Comparison of ENCODE assay signal across 20 cellular contexts in the genomic region with DNA sequence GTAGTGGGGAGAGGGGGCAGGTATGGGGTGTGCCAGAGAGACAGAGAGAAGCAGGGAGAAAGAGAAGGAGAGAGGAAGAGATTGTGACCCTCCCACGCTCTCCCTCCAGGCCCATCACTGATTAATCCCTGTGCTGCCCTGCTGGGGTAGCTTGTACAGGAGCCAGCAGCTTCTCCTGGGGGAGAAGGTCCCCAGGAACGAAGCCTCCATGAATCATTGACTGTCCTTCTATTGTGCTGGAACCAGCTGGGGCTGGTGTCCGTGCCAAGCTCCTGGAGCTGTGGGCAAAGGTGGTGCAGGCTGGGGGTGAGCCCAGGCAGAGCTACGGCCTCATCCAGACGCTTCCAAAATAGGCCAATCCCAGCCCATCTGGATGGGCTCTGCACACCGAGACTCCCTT. TPM values are rescaled to one million over a fixed set of nuclear protein-coding genes. Genes with fewer than 3 reads are reported as not detected.
DNase-seq lines count a peak whose midpoint lies in the region; ATAC-seq and TF ChIP-seq lines count a peak whose summit lies in the region.
"Had no signal": no experiment of that assay in that cellular context is flagged by ENCODE, and none has a peak within 500 bp of the region (broad histone marks: within the 10 kb centered on the region; RNA-seq: fewer than 3 reads in every experiment).

No MANE protein-coding gene starts in this region.

- no peak for ATAC-seq in upper lobe of right lung
- ATAC-seq in GM21529 (IDR thresholded peaks at IDR 0.05; ENCODE audit: unreplicated experiment) = no peak
- ATAC-seq: left colon, mucosa of descending colon had no signal

- H3K27ac Mint-ChIP-seq in osteocyte (ENCODE audit: unreplicated experiment) = no peak overlapping the region
- no peak overlapping the region for H3K27ac Mint-ChIP-seq in activated naive CD4-positive, alpha-beta T cell treated with anti-CD3 and anti-CD28 coated beads, Interleukin-2, amount 10 ng/mL, durations not matched to agents 7 days and 5 days

- H3K4me1 Mint-ChIP-seq in osteocyte (ENCODE audit: unreplicated experiment) = no peaks in the 10 kb centered on the region
- no peaks in the 10 kb centered on the region for H3K4me1 Mint-ChIP-seq in activated naive CD4-positive, alpha-beta T cell treated with anti-CD3 and anti-CD28 coated beads, Interleukin-2, amount 10 ng/mL, durations not matched to agents 7 days and 5 days

- H3K9me3 ChIP-seq in upper lobe of right lung = no peaks in the 10 kb centered on the region
- H3K9me3 ChIP-seq: ascending aorta, mucosa of descending colon, right lobe of liver had no signal

- peaks cover 3% of the 10 kb centered on the region for H3K4me1 ChIP-seq in upper lobe of right lung
- H3K4me1 ChIP-seq: ascending aorta, right lobe of liver had no signal

- no peak overlapping the region for H3K27ac ChIP-seq in upper lobe of right lung
- H3K27ac ChIP-seq: ascending aorta had no signal

- CTCF ChIA-PET in activated naive CD4-positive, alpha-beta T cell treated with anti-CD3 and anti-CD28 coated beads, Interleukin-2, amount 10 ng/mL, durations not matched to agents 7 days and 5 days (lab: Charles Lee) = no interaction called here

- H3K9me3 Mint-ChIP-seq in osteocyte (ENCODE audit: unreplicated experiment) = peaks cover 5% of the 10 kb centered on the region
- H3K9me3 Mint-ChIP-seq in activated naive CD4-positive, alpha-beta T cell treated with anti-CD3 and anti-CD28 coated beads, Interleukin-2, amount 10 ng/mL, durations not matched to agents 7 days and 5 days = peaks cover 1% of the 10 kb centered on the region

- H3K27me3 Mint-ChIP-seq in osteocyte (ENCODE audit: unreplicated experiment) = peaks cover 33% of the 10 kb centered on the region
- H3K27me3 Mint-ChIP-seq in activated naive CD4-positive, alpha-beta T cell treated with anti-CD3 and anti-CD28 coated beads, Interleukin-2, amount 10 ng/mL, durations not matched to agents 7 days and 5 days = peaks cover 18% of the 10 kb centered on the region

- no peak overlapping the region for H3K4me3 Mint-ChIP-seq in osteocyte (ENCODE audit: unreplicated experiment)
- no peak overlapping the region for H3K4me3 Mint-ChIP-seq in activated naive CD4-positive, alpha-beta T cell treated with anti-CD3 and anti-CD28 coated beads, Interleukin-2, amount 10 ng/mL, durations not matched to agents 7 days and 5 days

- H3K36me3 ChIP-seq in upper lobe of right lung = no peaks in the 10 kb centered on the region
- H3K36me3 ChIP-seq: right lobe of liver had no signal

- H3K4me3 ChIP-seq in upper lobe of right lung = no peak overlapping the region
- H3K4me3 ChIP-seq: ascending aorta, mucosa of descending colon, right lobe of liver had no signal

- intact Hi-C loops in upper lobe of right lung (cut with DNase I) = no loop called here

- H3K36me3 Mint-ChIP-seq in osteocyte (ENCODE audit: unreplicated experiment) = no peaks in the 10 kb centered on the region
- H3K36me3 Mint-ChIP-seq in activated naive CD4-positive, alpha-beta T cell treated with anti-CD3 and anti-CD28 coated beads, Interleukin-2, amount 10 ng/mL, durations not matched to agents 7 days and 5 days = no peaks in the 10 kb centered on the region

- DNase-seq in D341Med (ENCODE audit: low spot score) (peak; percentile 13), NCI-H446 treated with DMSO at 0.1 percent for 48 hours (lab: John Stamatoyannopoulos, UW) (peak; percentile 31), kidney glomerular epithelial cell (lab: John Stamatoyannopoulos, UW) (peak; percentile 27), osteocyte (ENCODE audit: extremely low spot score, unreplicated experiment) (peak; percentile 62), upper lobe of right lung (no peak)
- DNase-seq in activated naive CD4-positive, alpha-beta T cell treated with anti-CD3 and anti-CD28 coated beads, Interleukin-2, amount 10 ng/mL, durations not matched to agents 7 days and 5 days = no peak
- no peak for DNase-seq in activated CD4-positive, alpha-beta T cell treated with anti-CD3 and anti-CD28 coated beads for 48 hours
- DNase-seq: activated CD8-positive, alpha-beta memory T cell treated with anti-CD3 and anti-CD28 coated beads, Interleukin-2, amount 50 U/mL, for 4 hours; activated naive CD4-positive, alpha-beta T cell treated with Interleukin-2 at 50 U/mL for 16 hours; effector CD4-positive, alpha-beta T cell; GDM1; left colon; NCI-H1417 treated with DMSO at 0.1 percent for 48 hours; NCI-H69; occipital lobe had no signal

- no peaks in the 10 kb centered on the region for H3K27me3 ChIP-seq in upper lobe of right lung
- H3K27me3 ChIP-seq: ascending aorta, right lobe of liver had no signal

- TF ChIP-seq CTCF in osteocyte (IDR thresholded peaks at IDR 0.05) (no peak), upper lobe of right lung (IDR thresholded peaks at IDR 0.05) (no peak)

RNA-seq across cellular contexts. Expression of gene AQP1, which starts 20.9 kb away (rescaled TPM):
- total RNA-seq in osteocyte = 6.0 and 6.7 TPM in 2 replicates
- total RNA-seq in upper lobe of right lung = 1,132 TPM

RNA-seq across cellular contexts. Expression of gene GHRHR, which starts 31.2 kb away (rescaled TPM):
- not detected in 2 replicates for total RNA-seq in osteocyte
- total RNA-seq in upper lobe of right lung = not detected
- total RNA-seq: ascending aorta, frontal cortex, left colon, mucosa of descending colon, occipital lobe had no signal

Comparison
In these comparisons a context has a peak if more than half of its experiments do, and no peak if none do; other contexts are left out.
1. DNase-seq: peak in D341Med (single experiment), NCI-H446 treated with DMSO at 0.1 percent for 48 hours (single experiment), kidney glomerular epithelial cell (single experiment) and osteocyte (single experiment); none in activated naive CD4-positive, alpha-beta T cell treated with anti-CD3 and anti-CD28 coated beads, Interleukin-2, amount 10 ng/mL, durations not matched to agents 7 days and 5 days (single experiment), upper lobe of right lung (single experiment) and activated CD4-positive, alpha-beta T cell treated with anti-CD3 and anti-CD28 coated beads for 48 hours (single experiment).
2. RNA of gene AQP1, which starts 20.9 kb away (total RNA-seq): 1,132 TPM in upper lobe of right lung (single experiment); 6.0 to 6.7 TPM in osteocyte; every median in the first group is over 100 times any median in the second.